Comparison of ENCODE assay signal across 27 cellular contexts in genomic region chr22:28986366-28986765, GRCh38.
DNase-seq lines count a peak whose midpoint lies in the region; ATAC-seq, FAIRE-seq and TF ChIP-seq lines count a peak whose summit lies in the region.
"Had no signal": no experiment of that assay in that cellular context is flagged by ENCODE, and none has a peak within 500 bp of the region (broad histone marks: within the 10 kb centered on the region; RNA-seq: fewer than 3 reads in every experiment).

No MANE protein-coding gene starts in this region.

- H3K4me2 ChIP-seq in astrocyte (ENCODE audit: low read length): no peak overlapping the region

- H3K27ac ChIP-seq in astrocyte (ENCODE audit: low read depth, low read length): no peak overlapping the region
- no peak overlapping the region for H3K27ac ChIP-seq in esophagus muscularis mucosa (replicated peaks in 1 of 4)
- H3K27ac ChIP-seq: breast epithelium, RWPE1, tibial nerve had no signal

- H3K79me2 ChIP-seq in astrocyte (ENCODE audit: insufficient read depth, low read length): no peaks in the 10 kb centered on the region

- H3K36me3 Mint-ChIP-seq in astrocyte (ENCODE audit: low read depth, unreplicated experiment) (peaks cover 7% of the 10 kb centered on the region), type B pancreatic cell (peaks cover 54% of the 10 kb centered on the region)
- H3K36me3 Mint-ChIP-seq: activated naive CD8-positive, alpha-beta T cell treated with anti-CD3 and anti-CD28 coated beads, Interleukin-2, amount 10 ng/mL, durations not matched to agents 7 days and 5 days had no signal

- H3K36me3 ChIP-seq in astrocyte (ENCODE audit: insufficient read depth, low read length) (no peaks in the 10 kb centered on the region), esophagus muscularis mucosa (peaks cover 0 to 15% (median 7%) of the 10 kb centered on the region in 4 donors)
- H3K36me3 ChIP-seq: breast epithelium had no signal

- H3K4me1 ChIP-seq in astrocyte (ENCODE audit: insufficient read depth, low read length) (peaks cover 12% of the 10 kb centered on the region), esophagus muscularis mucosa (peaks cover 0 to 30% (median 26%) of the 10 kb centered on the region in 4 donors)
- H3K4me1 ChIP-seq: BE2C had no signal

- TF ChIP-seq EP300 in esophagus muscularis mucosa (IDR thresholded peaks at IDR 0.05): no peak

- H3K9me3 ChIP-seq in astrocyte (ENCODE audit: insufficient read depth, low read depth, low read length): no peaks in the 10 kb centered on the region
- no peaks in the 10 kb centered on the region for H3K9me3 ChIP-seq in esophagus muscularis mucosa
- H3K9me3 ChIP-seq: BE2C had no signal

- no peak overlapping the region for H3K27ac Mint-ChIP-seq in astrocyte (ENCODE audit: unreplicated experiment)
- peak overlapping the region; percentile 31 for H3K27ac Mint-ChIP-seq in type B pancreatic cell
- H3K27ac Mint-ChIP-seq: activated naive CD8-positive, alpha-beta T cell treated with anti-CD3 and anti-CD28 coated beads, Interleukin-2, amount 10 ng/mL, durations not matched to agents 7 days and 5 days; activated T-helper 2 cell treated with anti-CD3 and anti-CD28 coated beads, Interferon-gamma antibody, Interleukin-2, Interleukin-4, amounts not matched to agents 10 μg/mL and 5 μg/mL and 100 μg/mL, durations not matched to agents 14 hours and 24 hours and 36 hours; naive B cell; stimulated activated naive CD8-positive, alpha-beta T cell treated with anti-CD3 and anti-CD28 coated beads, Interleukin-15, amount 100 ng/mL, for 72 hours had no signal

- TF ChIP-seq CTCF in astrocyte (IDR thresholded peaks at IDR 0.05; ENCODE audit: insufficient read depth, low read depth, low read length) (no peak), type B pancreatic cell (conservative IDR thresholded peaks at IDR 0.05) (no peak), esophagus muscularis mucosa (IDR thresholded peaks at IDR 0.05) (no peak)

- no peak for FAIRE-seq in astrocyte (lab: Jason Lieb, UNC)
- FAIRE-seq in RCC 7860 (lab: Jason Lieb, UNC): no peak
- FAIRE-seq: GM12878, GM19239, keratinocyte had no signal

- H4K20me1 ChIP-seq in astrocyte (ENCODE audit: insufficient read depth, low read length): no peaks in the 10 kb centered on the region

- 89% methylated on average over 3 of the region's 3 CpGs for WGBS in esophagus muscularis mucosa

- H3K27me3 ChIP-seq in astrocyte (ENCODE audit: insufficient read depth, low read length) (no peaks in the 10 kb centered on the region), esophagus muscularis mucosa (no peaks in the 10 kb centered on the region)
- H3K27me3 ChIP-seq: BE2C, breast epithelium, tibial nerve had no signal

- H3K4me3 ChIP-seq in astrocyte (ENCODE audit: insufficient read depth, low read depth, low read length): no peak overlapping the region
- no peak overlapping the region for H3K4me3 ChIP-seq in esophagus muscularis mucosa
- H3K4me3 ChIP-seq: breast epithelium, GM12878, tibial nerve had no signal

- TF ChIP-seq POLR2A in esophagus muscularis mucosa (IDR thresholded peaks at IDR 0.05; ENCODE audit: low read depth): no peak

- no peak overlapping the region for H2AFZ ChIP-seq in astrocyte (ENCODE audit: low read depth, low read length)

- H3K9me3 Mint-ChIP-seq in astrocyte (ENCODE audit: unreplicated experiment): peaks cover 5% of the 10 kb centered on the region
- peaks cover 4% of the 10 kb centered on the region for H3K9me3 Mint-ChIP-seq in type B pancreatic cell

- H3K4me1 Mint-ChIP-seq in astrocyte (ENCODE audit: low read depth, unreplicated experiment) (peaks cover 37% of the 10 kb centered on the region), type B pancreatic cell (ENCODE audit: unreplicated experiment) (peaks cover 59% of the 10 kb centered on the region)
- H3K4me1 Mint-ChIP-seq: activated naive CD8-positive, alpha-beta T cell treated with anti-CD3 and anti-CD28 coated beads, Interleukin-2, amount 10 ng/mL, durations not matched to agents 7 days and 5 days; naive B cell had no signal

- H3K27me3 Mint-ChIP-seq in astrocyte (ENCODE audit: low read depth, unreplicated experiment) (no peaks in the 10 kb centered on the region), type B pancreatic cell (no peaks in the 10 kb centered on the region)

- intact Hi-C loops in left cardiac atrium (cut with DNase I): no loop called here
- intact Hi-C loops in Right ventricle myocardium inferior (cut with DNase I): no loop called here
- intact Hi-C loops in esophagus muscularis mucosa (cut with DNase I): no loop called here

- no peak overlapping the region for H3K4me3 Mint-ChIP-seq in astrocyte (ENCODE audit: unreplicated experiment)
- H3K4me3 Mint-ChIP-seq in type B pancreatic cell: peak overlapping the region; percentile 27
- H3K4me3 Mint-ChIP-seq: activated naive CD8-positive, alpha-beta T cell treated with anti-CD3 and anti-CD28 coated beads, Interleukin-2, amount 10 ng/mL, durations not matched to agents 7 days and 5 days; naive B cell; stimulated activated naive CD8-positive, alpha-beta T cell treated with anti-CD3 and anti-CD28 coated beads, Interleukin-15, amount 100 ng/mL, for 72 hours had no signal

- DNase-seq in left cardiac atrium (no peak), Right ventricle myocardium inferior (ENCODE audit: missing footprints) (no peak), astrocyte (ENCODE audit: low read depth) (peak; percentile 79), left kidney (ENCODE audit: low read depth, low spot score) (peak; percentile 15), type B pancreatic cell (ENCODE audit: extremely low spot score, unreplicated experiment) (no peak), RCC 7860 (ENCODE audit: low spot score) (no peak), esophagus muscularis mucosa (ENCODE audit: extremely low spot score) (no peak), LoVo (ENCODE audit: low spot score) (no peak)
- DNase-seq: 8988T; activated CD4-positive, alpha-beta T cell treated with anti-CD3 and anti-CD28 coated beads, Interleukin-2, amount 50 U/mL, for 4 hours; activated CD8-positive, alpha-beta memory T cell treated with anti-CD3 and anti-CD28 coated beads, Interleukin-2, amount 50 U/mL, for 4 hours; activated naive CD8-positive, alpha-beta T cell treated with anti-CD3 and anti-CD28 coated beads, Interleukin-2, amount 10 ng/mL, durations not matched to agents 7 days and 5 days; BE2C; foreskin melanocyte; naive B cell; NCI-H1105 treated with DMSO at 0.1 percent for 48 hours; NCI-H510A; retina; stimulated activated naive CD8-positive, alpha-beta T cell treated with anti-CD3 and anti-CD28 coated beads, Interleukin-15, amount 100 ng/mL, for 72 hours had no signal

- no peak overlapping the region for H3K9ac ChIP-seq in astrocyte (ENCODE audit: low read length)

- ATAC-seq in left cardiac atrium (peak; percentile 23 to 51), Right ventricle myocardium inferior (no peak)
- ATAC-seq: GM12878; SK-N-SH treated with all-trans-retinoic acid at 6 μM for 48 hours; stimulated activated naive CD8-positive, alpha-beta T cell treated with anti-CD3 and anti-CD28 coated beads, Interleukin-15, amount 100 ng/mL, for 72 hours had no signal

Comparison
In these comparisons a context has a peak if more than half of its experiments do, and no peak if none do; other contexts are left out.
1. DNase-seq: peak in astrocyte (single experiment) and left kidney (single experiment); none in left cardiac atrium (single experiment), Right ventricle myocardium inferior (single experiment), type B pancreatic cell (single experiment), RCC 7860 (single experiment), esophagus muscularis mucosa (single experiment) and LoVo (single experiment).